ENCODE assay signal across 9 cellular contexts in the genomic region with DNA sequence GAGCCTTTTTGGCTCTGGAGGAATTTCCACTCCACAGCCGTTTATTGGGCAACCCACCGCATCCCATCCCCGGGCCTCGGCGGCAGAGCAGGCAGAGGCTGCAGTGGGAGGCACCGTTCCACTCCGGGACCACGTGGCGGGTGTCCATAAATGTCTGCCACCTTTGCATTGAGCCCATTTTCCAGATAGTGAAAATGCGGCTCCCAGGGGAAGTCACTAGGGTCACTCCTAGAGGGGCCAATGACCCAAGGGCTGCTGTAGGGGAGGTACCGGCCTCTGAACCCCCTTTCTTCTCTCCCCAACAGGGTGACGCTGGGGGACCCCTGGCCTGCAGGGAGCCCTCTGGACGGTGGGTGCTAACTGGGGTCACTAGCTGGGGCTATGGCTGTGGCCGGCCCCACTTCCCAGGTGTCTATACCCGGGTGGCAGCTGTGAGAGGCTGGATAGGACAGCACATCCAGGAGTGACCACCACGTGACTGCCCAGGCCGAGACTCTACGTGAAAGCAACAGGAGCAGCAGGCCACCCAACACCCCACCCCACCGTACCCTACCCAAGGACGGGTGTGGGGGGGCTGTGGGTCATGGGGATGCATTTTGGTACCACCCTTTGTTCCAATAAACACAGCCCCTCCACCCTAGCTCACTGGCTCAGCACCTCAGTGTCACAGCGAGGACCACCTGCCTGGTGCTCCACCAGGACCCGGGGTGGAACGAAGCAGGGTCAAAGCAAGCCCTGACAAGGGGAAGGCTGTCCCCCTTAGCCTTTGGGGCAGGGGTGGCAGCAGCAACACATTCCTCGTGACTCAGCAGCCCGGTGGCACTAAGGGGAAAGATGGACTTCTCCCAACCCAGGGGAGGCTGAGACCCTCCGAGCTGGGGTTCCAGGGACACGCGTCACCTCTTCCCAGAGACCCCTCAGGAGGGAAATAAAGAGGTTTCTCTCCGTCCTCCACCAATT. TPM values are rescaled to one million over a fixed set of nuclear protein-coding genes. Genes with fewer than 3 reads are reported as not detected.
A peak's percentile ranks its signal among the peaks of the same experiment; 100 is the strongest.
DNase-seq lines count a peak whose midpoint lies in the region; ATAC-seq and TF ChIP-seq lines count a peak whose summit lies in the region.
"Had no signal": no experiment of that assay in that cellular context is flagged by ENCODE, and none has a peak within 500 bp of the region (broad histone marks: within the 10 kb centered on the region; RNA-seq: fewer than 3 reads in every experiment).

No MANE protein-coding gene starts in this region.

- H3K4me3 ChIP-seq in MG63, result peak overlapping the region; percentile 95

- H3K9me3 Mint-ChIP-seq in dendritic cell treated with granulocyte-macrophage colony-stimulating factor and Interleukin-4, amounts not matched to agents 40 ng/mL and 50 ng/mL, for 4 days, result no peaks in the 10 kb centered on the region
- no peaks in the 10 kb centered on the region for H3K9me3 Mint-ChIP-seq in nephron progenitor cell

- H3K4me1 Mint-ChIP-seq in dendritic cell treated with granulocyte-macrophage colony-stimulating factor and Interleukin-4, amounts not matched to agents 40 ng/mL and 50 ng/mL, for 4 days (ENCODE audit: low read depth), result peaks cover 36% of the 10 kb centered on the region
- H3K4me1 Mint-ChIP-seq in nephron progenitor cell, result peaks cover 36% of the 10 kb centered on the region

- peaks cover 75% of the 10 kb centered on the region for H3K36me3 Mint-ChIP-seq in dendritic cell treated with granulocyte-macrophage colony-stimulating factor and Interleukin-4, amounts not matched to agents 40 ng/mL and 50 ng/mL, for 4 days (ENCODE audit: low read depth)
- peaks cover 4% of the 10 kb centered on the region for H3K36me3 Mint-ChIP-seq in nephron progenitor cell (ENCODE audit: low read depth)

- peak overlapping the region; percentile 98 for H3K27ac Mint-ChIP-seq in dendritic cell treated with granulocyte-macrophage colony-stimulating factor and Interleukin-4, amounts not matched to agents 40 ng/mL and 50 ng/mL, for 4 days
- no peak overlapping the region for H3K27ac Mint-ChIP-seq in nephron progenitor cell

- ATAC-seq in left lobe of liver, result no peak
- no peak for ATAC-seq in esophagus mucosa

- peaks cover 15% of the 10 kb centered on the region for H3K36me3 ChIP-seq in MG63

- no peak for DNase-seq in MG63
- DNase-seq in nephron progenitor cell, result no peak
- no peak for DNase-seq in stimulated activated CD4-positive, alpha-beta T cell treated with anti-CD3 and anti-CD28 coated beads, Interleukin-1b, Interleukin-23, amount 100 ng/mL, for 48 hours
- no peak for DNase-seq in left lobe of liver (ENCODE audit: low spot score)
- no peak for DNase-seq in DMS79 (lab: John Stamatoyannopoulos, UW)
- DNase-seq: NCI-H1105 had no signal

- peak overlapping the region; percentile 92 for H3K4me3 Mint-ChIP-seq in dendritic cell treated with granulocyte-macrophage colony-stimulating factor and Interleukin-4, amounts not matched to agents 40 ng/mL and 50 ng/mL, for 4 days
- peak overlapping the region; percentile 91 for H3K4me3 Mint-ChIP-seq in nephron progenitor cell

- peak overlapping the region; percentile 97 for H3K27ac ChIP-seq in C4-2B

- TF ChIP-seq CTCF in C4-2B (conservative IDR thresholded peaks at IDR 0.05) (no peak), nephron progenitor cell (IDR thresholded peaks at IDR 0.05) (no peak)

- no peaks in the 10 kb centered on the region for H3K27me3 Mint-ChIP-seq in dendritic cell treated with granulocyte-macrophage colony-stimulating factor and Interleukin-4, amounts not matched to agents 40 ng/mL and 50 ng/mL, for 4 days
- H3K27me3 Mint-ChIP-seq in nephron progenitor cell (ENCODE audit: low read depth, poor library complexity), result no peaks in the 10 kb centered on the region

- no peaks in the 10 kb centered on the region for H3K9me3 ChIP-seq in MG63

- intact Hi-C loops in dendritic cell treated with granulocyte-macrophage colony-stimulating factor and Interleukin-4, amounts not matched to agents 40 ng/mL and 50 ng/mL, for 4 days (cut with micrococcal nuclease), result no loop called here

- H3K27me3 ChIP-seq in MG63, result no peaks in the 10 kb centered on the region

RNA-seq across cellular contexts. Expression of a gene that starts 1.5 kb away (rescaled TPM):
- total RNA-seq in MG63 (2014; rRNA removed; shearing (Covaris generic); ENCODE audit: low replicate concordance), result 17.2 and 34.5 TPM in 2 replicates
- total RNA-seq in left lobe of liver (63.9 TPM), esophagus mucosa (106 TPM)

RNA-seq across cellular contexts. Expression of a gene that starts 30.9 kb away (rescaled TPM):
- total RNA-seq in MG63 (2014; rRNA removed; shearing (Covaris generic); ENCODE audit: low replicate concordance), result 124 and 171 TPM in 2 replicates
- total RNA-seq in left lobe of liver, result 7.4 TPM
- total RNA-seq in esophagus mucosa, result 50.4 TPM

RNA-seq across cellular contexts. Expression of a gene that starts 50.0 kb away (rescaled TPM):
- 36.4 and 48.7 TPM in 2 replicates for total RNA-seq in MG63 (2014; rRNA removed; shearing (Covaris generic); ENCODE audit: low replicate concordance)
- 52.1 TPM for total RNA-seq in left lobe of liver
- total RNA-seq in esophagus mucosa, result 26.3 TPM
